In genomic region chr1:233431753-233432403, GRCh38 we compare ENCODE assay signal across 32 cellular contexts.
"Had no signal": no experiment of that assay in that cellular context is flagged by ENCODE, and none has a peak within 500 bp of the region (broad histone marks: within the 10 kb centered on the region; RNA-seq: fewer than 3 reads in every experiment).

No MANE protein-coding gene starts in this region.

- H3K9me3 ChIP-seq: adrenal gland, body of pancreas, esophagus muscularis mucosa, gastrocnemius medialis had no signal

- H3K27me3 ChIP-seq: body of pancreas, gastrocnemius medialis had no signal

- ATAC-seq: activated CD4-positive, alpha-beta T cell treated with anti-CD3 and anti-CD28 coated beads for 36 hours; activated CD4-positive, CD25-positive, alpha-beta regulatory T cell treated with anti-CD3 and anti-CD28 coated beads, Interleukin-2, amount 50 U/mL, for 24 hours; activated CD8-positive, alpha-beta memory T cell treated with anti-CD3 and anti-CD28 coated beads, Interleukin-2, amount 10 ng/mL, durations not matched to agents 7 days and 5 days; activated CD8-positive, alpha-beta T cell treated with anti-CD3 and anti-CD28 coated beads, Interleukin-2, amount 10 ng/mL, durations not matched to agents 7 days and 5 days; activated naive CD8-positive, alpha-beta T cell treated with anti-CD3 and anti-CD28 coated beads, Interleukin-2, amount 50 U/mL, for 24 hours; body of pancreas; effector memory CD8-positive, alpha-beta T cell; foreskin keratinocyte; gastrocnemius medialis; heart left ventricle had no signal

- DNase-seq: activated B cell treated with CpG ODN at 0.5 μM for 24 hours; activated CD4-positive, alpha-beta memory T cell treated with anti-CD3 and anti-CD28 coated beads for 36 hours; activated CD4-positive, alpha-beta T cell treated with anti-CD3 and anti-CD28 coated beads for 36 hours; activated CD4-positive, alpha-beta T cell treated with anti-CD3 and anti-CD28 coated beads, Interleukin-2, amount 10 ng/mL, durations not matched to agents 24 days and 14 days; activated CD8-positive, alpha-beta memory T cell treated with anti-CD3 and anti-CD28 coated beads, Interleukin-2, amount 10 ng/mL, durations not matched to agents 7 days and 5 days; activated CD8-positive, alpha-beta memory T cell treated with anti-CD3 and anti-CD28 coated beads, Interleukin-2, amount 50 U/mL, for 4 hours; activated CD8-positive, alpha-beta T cell treated with anti-CD3 and anti-CD28 coated beads, Interleukin-2, amount 10 ng/mL, durations not matched to agents 7 days and 5 days; activated effector memory CD4-positive, alpha-beta T cell treated with anti-CD3 and anti-CD28 coated beads, Interleukin-2, amount 50 U/mL, for 16 hours; activated naive CD4-positive, alpha-beta T cell treated with anti-CD3 and anti-CD28 coated beads for 36 hours; activated naive CD8-positive, alpha-beta T cell treated with anti-CD3 and anti-CD28 coated beads for 36 hours; activated naive CD8-positive, alpha-beta T cell treated with anti-CD3 and anti-CD28 coated beads, Interleukin-2, amount 50 U/mL, for 24 hours; activated T-cell treated with anti-CD3 and anti-CD28 coated beads, Interleukin-2, amount 50 U/mL, for 1 hour; activated T-cell treated with anti-CD3 and anti-CD28 coated beads, Interleukin-2, amount 50 U/mL, for 48 hours; adrenal gland; amygdala; aorta; body of pancreas; caudate nucleus; cortex of kidney; dermis blood vessel endothelial cell; effector CD4-positive, alpha-beta T cell; effector memory CD8-positive, alpha-beta T cell; erythroblast; foreskin keratinocyte; gastrocnemius medialis; glutamatergic neuron; heart left ventricle; T1000; WERI-Rb-1 had no signal

- H3K4me1 ChIP-seq: adrenal gland, body of pancreas, esophagus muscularis mucosa, foreskin keratinocyte, gastrocnemius medialis, heart left ventricle had no signal

- H3K27ac ChIP-seq: adrenal gland, body of pancreas, esophagus muscularis mucosa, foreskin keratinocyte, gastrocnemius medialis, heart left ventricle, WERI-Rb-1 had no signal

- FAIRE-seq: colon had no signal

- H3K36me3 ChIP-seq: adrenal gland, esophagus muscularis mucosa, gastrocnemius medialis, heart left ventricle, WERI-Rb-1 had no signal

- H3K4me3 ChIP-seq: adrenal gland, body of pancreas, esophagus muscularis mucosa, gastrocnemius medialis, heart left ventricle had no signal
